ENCODE assay signal across 14 cellular contexts in genomic region chr7:122306320-122307227, GRCh38. TPM values are rescaled to one million over a fixed set of nuclear protein-coding genes. Genes with fewer than 3 reads are reported as not detected.
DNase-seq lines count a peak whose midpoint lies in the region; TF ChIP-seq lines count a peak whose summit lies in the region.
"Had no signal": no experiment of that assay in that cellular context is flagged by ENCODE, and none has a peak within 500 bp of the region (broad histone marks: within the 10 kb centered on the region; RNA-seq: fewer than 3 reads in every experiment).

No MANE protein-coding gene starts in this region.

- BruUV-seq in A673 (replicated peaks; lab: Mats Ljungman, UMichigan), result no TSS peak

- peaks cover 22% of the 10 kb centered on the region for H3K4me1 ChIP-seq in A673 (ENCODE audit: insufficient read depth, low read length, poor library complexity, severe bottlenecking)
- peaks cover 6% of the 10 kb centered on the region for H3K4me1 ChIP-seq in MM.1S (ENCODE audit: low read length)
- no peaks in the 10 kb centered on the region for H3K4me1 ChIP-seq in endodermal cell (ENCODE audit: control insufficient read depth, insufficient read depth, low read length)

- H3K79me2 ChIP-seq in MM.1S (ENCODE audit: low read length), result peaks cover 74% of the 10 kb centered on the region
- peaks cover 98% of the 10 kb centered on the region for H3K79me2 ChIP-seq in neural cell (replicated peaks; ENCODE audit: insufficient read depth, low read length)

- H3K27ac Mint-ChIP-seq in endodermal cell, result no peak overlapping the region

- CTCF ChIA-PET in A673 (lab: Charles Lee), result no interaction called here

- peaks cover 46% of the 10 kb centered on the region for H3K4me1 Mint-ChIP-seq in endodermal cell

- H3K4me3 ChIP-seq in A673 (ENCODE audit: low read depth, low read length, poor library complexity, severe bottlenecking) (peak overlapping the region; percentile 84), MM.1S (ENCODE audit: low read length) (peak overlapping the region; percentile 74), endodermal cell (ENCODE audit: low read length) (peak overlapping the region; percentile 71), neural cell (ENCODE audit: low read length) (peak overlapping the region; percentile 86)

- H3K9me3 ChIP-seq in A673 (ENCODE audit: low read depth, low read length, poor library complexity, severe bottlenecking) (no peaks in the 10 kb centered on the region), MM.1S (replicated peaks; ENCODE audit: insufficient read depth, low read length) (no peaks in the 10 kb centered on the region), endodermal cell (ENCODE audit: control insufficient read depth, low read length) (no peaks in the 10 kb centered on the region), neural cell (ENCODE audit: low read length) (no peaks in the 10 kb centered on the region)
- H3K9me3 ChIP-seq: heart left ventricle, vagina had no signal

- intact Hi-C loops in A673 (cut with micrococcal nuclease; ENCODE audit: unreplicated experiment), result no loop called here

- no peak for TF ChIP-seq RAD21 in neural cell (conservative IDR thresholded peaks at IDR 0.05)

- peak overlapping the region; percentile 63; the same call in 1 of the 2 replicates for H3K4me2 ChIP-seq in MM.1S (ENCODE audit: low read depth, low read length)
- H3K4me2 ChIP-seq in neural cell (ENCODE audit: low read length), result peak overlapping the region; percentile 67

- H3K27me3 ChIP-seq in A673 (replicated peaks; ENCODE audit: insufficient read depth, low read depth, low read length, poor library complexity), result no peaks in the 10 kb centered on the region
- no peaks in the 10 kb centered on the region for H3K27me3 ChIP-seq in MM.1S (replicated peaks; ENCODE audit: insufficient read depth, low read length)
- H3K27me3 ChIP-seq in endodermal cell (ENCODE audit: control insufficient read depth, insufficient read depth, low read length, poor library complexity, severe bottlenecking), result peaks cover 100% of the 10 kb centered on the region
- peaks cover 100% of the 10 kb centered on the region for H3K27me3 ChIP-seq in neural cell (ENCODE audit: insufficient read depth, low read depth, low read length)

- no peaks in the 10 kb centered on the region for H4K20me1 ChIP-seq in MM.1S (ENCODE audit: insufficient read depth, low read length)
- H4K20me1 ChIP-seq in neural cell (ENCODE audit: insufficient read depth), result no peaks in the 10 kb centered on the region

- H3K9me2 ChIP-seq in MM.1S (replicated peaks; ENCODE audit: insufficient read depth, low read length) (no peaks in the 10 kb centered on the region), neural cell (ENCODE audit: insufficient read depth, low read length) (no peaks in the 10 kb centered on the region)

- no peak for TF ChIP-seq CTCF in A673 (conservative IDR thresholded peaks at IDR 0.05; ENCODE audit: low read depth, low read length)
- no peak for TF ChIP-seq CTCF in MM.1S (IDR thresholded peaks at IDR 0.05; ENCODE audit: low read length)
- TF ChIP-seq CTCF in endodermal cell (conservative IDR thresholded peaks at IDR 0.05), result no peak
- TF ChIP-seq CTCF in neural cell (IDR thresholded peaks at IDR 0.05; ENCODE audit: poor library complexity, severe bottlenecking), result no peak

- POLR2A ChIA-PET in A673 (lab: Charles Lee; ENCODE audit: low non-redundant PET), result no interaction called here

- 1% methylated on average over 11 to 37 of the region's 37 CpGs for WGBS in endodermal cell (ENCODE audit: insufficient coverage in 1 of 2, insufficient read length in 1 of 2), 2 experiments

- DNase-seq in A673 (ENCODE audit: low spot score) (peak; percentile 73), MM.1S (peak; percentile 40), endodermal cell (peak; percentile 86), NCI-H526 (lab: John Stamatoyannopoulos, UW) (no peak), anterior cingulate cortex (lab: John Stamatoyannopoulos, UW) (no peak), SIG-M5 treated with dmso at 0.1 percent for 504 hours (lab: John Stamatoyannopoulos, UW; ENCODE audit: unreplicated experiment) (no peak), NCI-H2107 treated with DMSO at 0.1 percent for 48 hours (lab: John Stamatoyannopoulos, UW; ENCODE audit: unreplicated experiment) (no peak)
- DNase-seq: activated naive CD4-positive, alpha-beta T cell; central memory CD4-positive, alpha-beta T cell; heart left ventricle; SHP77 had no signal

- no peaks in the 10 kb centered on the region for H3K9me3 Mint-ChIP-seq in endodermal cell

- H3F3A ChIP-seq in MM.1S (ENCODE audit: insufficient read depth, low read length) (peaks cover 31% of the 10 kb centered on the region), neural cell (ENCODE audit: insufficient read depth, low read length, poor library complexity, severe bottlenecking) (peaks cover 7% of the 10 kb centered on the region)

- H3K27ac ChIP-seq in A673 (ENCODE audit: low read depth, low read length, poor library complexity, severe bottlenecking), result peak overlapping the region; percentile 100
- peak overlapping the region; percentile 90 for H3K27ac ChIP-seq in MM.1S (ENCODE audit: low read length)
- H3K27ac ChIP-seq in endodermal cell (ENCODE audit: low read depth, low read length), result no peak overlapping the region
- H3K27ac ChIP-seq in neural cell (ENCODE audit: low read length), result no peak overlapping the region
- H3K27ac ChIP-seq: heart left ventricle, vagina had no signal

- peaks cover 99% of the 10 kb centered on the region for H3K27me3 Mint-ChIP-seq in endodermal cell (ENCODE audit: insufficient read depth)

- no peak for TF ChIP-seq EP300 in neural cell (conservative IDR thresholded peaks at IDR 0.05; ENCODE audit: poor library complexity, severe bottlenecking)

- H2AFZ ChIP-seq in MM.1S (ENCODE audit: low read length) (no peak overlapping the region), neural cell (ENCODE audit: low read depth, low read length) (no peak overlapping the region)

- H3K9ac ChIP-seq in MM.1S (ENCODE audit: low read length) (peak overlapping the region; percentile 87), endodermal cell (ENCODE audit: extremely low read depth, low read length, poor library complexity, severe bottlenecking) (no peak overlapping the region), neural cell (ENCODE audit: low read length) (peak overlapping the region; percentile 52)

- H3K36me3 ChIP-seq in A673 (ENCODE audit: insufficient read depth, low read length, poor library complexity, severe bottlenecking) (peaks cover 56% of the 10 kb centered on the region), MM.1S (replicated peaks; ENCODE audit: insufficient read depth, low read length) (peaks cover 9% of the 10 kb centered on the region; the same call in 1 of the 2 replicates), endodermal cell (ENCODE audit: control insufficient read depth, insufficient read depth, low read length) (no peaks in the 10 kb centered on the region), neural cell (ENCODE audit: insufficient read depth, low read length) (no peaks in the 10 kb centered on the region)
- H3K36me3 ChIP-seq: heart left ventricle, vagina had no signal

- peak overlapping the region; percentile 62 for H3K4me3 Mint-ChIP-seq in endodermal cell

- no peaks in the 10 kb centered on the region for H3K36me3 Mint-ChIP-seq in endodermal cell (ENCODE audit: low read depth)

TF ChIP-seq in neural cell, 6 proteins besides CTCF, POLR2A, EP300 and RAD21:
- TF ChIP-seq EZH2 (IDR thresholded peaks at IDR 0.05; ENCODE audit: borderline replicate concordance, insufficient read depth, low read length, poor library complexity, severe bottlenecking) (no peak), SMC3 (conservative IDR thresholded peaks at IDR 0.05; ENCODE audit: poor library complexity) (no peak), REST (IDR thresholded peaks at IDR 0.05; ENCODE audit: borderline replicate concordance) (no peak), POLR2AphosphoS5 (IDR thresholded peaks at IDR 0.05) (no peak), TAF1 (IDR thresholded peaks at IDR 0.05; ENCODE audit: low read depth) (no peak), MXI1 (conservative IDR thresholded peaks at IDR 0.05; ENCODE audit: poor library complexity, severe bottlenecking) (no peak)

RNA-seq across cellular contexts. Expression of gene FEZF1, which starts 2.0 kb away (rescaled TPM):
- 85.9 and 114 TPM in 2 replicates for total RNA-seq in A673 (2021)
- under 1 TPM in 1 of 2 donors, not detected in 1; 0.22 TPM for total RNA-seq in endodermal cell
- 3.4 TPM for polyA plus RNA-seq in endodermal cell (2013, experiment 1 of 2)
- 1.8 TPM for polyA plus RNA-seq in endodermal cell (2013, experiment 2 of 2)
- 0.78 and 1.1 TPM in 2 replicates for polyA plus RNA-seq in neural cell
- 1.3 and 2.9 TPM in 2 replicates for polyA minus RNA-seq in neural cell
- total RNA-seq: mesenteric fat pad, vagina had no signal
- polyA plus RNA-seq: heart left ventricle had no signal

Comparison
In these comparisons a context has a peak if more than half of its experiments do, and no peak if none do; other contexts are left out.
1. DNase-seq: peak in A673 (single experiment), MM.1S (single experiment) and endodermal cell (single experiment); none in NCI-H526 (0 of 2), anterior cingulate cortex (0 of 58), SIG-M5 treated with dmso at 0.1 percent for 504 hours (single experiment) and NCI-H2107 treated with DMSO at 0.1 percent for 48 hours (single experiment).
2. H3K27ac ChIP-seq: peak in A673 (single experiment) and MM.1S (single experiment); none in endodermal cell (single experiment) and neural cell (single experiment).
3. RNA of gene FEZF1, which starts 2.0 kb away (total RNA-seq): 85.9 to 114 TPM in A673; 0.22 TPM in endodermal cell; every median in the first group is over 10 times any median in the second.
4. Peak in every context shown above with its lines, with median percentiles within 50 percentile points of each other: H3K4me3 ChIP-seq.